34 cellular contexts compared by ENCODE assay signal in the genomic region with DNA sequence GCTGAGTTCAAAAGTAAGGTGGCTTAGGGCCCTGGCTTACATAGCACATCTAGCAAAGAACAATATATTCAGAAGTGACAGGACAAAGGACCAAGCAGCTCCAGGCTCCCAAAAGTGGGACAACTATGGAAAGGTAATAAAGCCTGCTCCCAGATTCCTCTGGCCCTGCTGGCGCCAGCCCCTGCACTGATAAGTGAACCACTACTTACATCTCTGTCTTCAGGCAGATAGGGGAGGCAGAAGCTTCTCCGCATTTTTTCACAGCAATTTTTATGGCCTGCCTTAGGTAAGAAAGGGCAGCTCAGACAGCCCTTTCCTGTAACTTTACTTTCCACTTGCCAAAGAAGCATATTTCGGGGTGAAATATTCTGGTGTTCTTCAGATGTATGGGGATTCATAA.
"Had no signal": no experiment of that assay in that cellular context is flagged by ENCODE, and none has a peak within 500 bp of the region (broad histone marks: within the 10 kb centered on the region; RNA-seq: fewer than 3 reads in every experiment).

No MANE protein-coding gene starts in this region.

- H3K27me3 Mint-ChIP-seq: activated B cell treated with CpG ODN at 0.5 μM for 24 hours; activated CD4-positive, alpha-beta memory T cell treated with anti-CD3 and anti-CD28 coated beads for 36 hours; activated CD4-positive, alpha-beta T cell treated with anti-CD3 and anti-CD28 coated beads, Interleukin-2, amount 10 ng/mL, durations not matched to agents 24 days and 14 days; activated CD8-positive, alpha-beta T cell treated with anti-CD3 and anti-CD28 coated beads for 36 hours; activated T-helper 17 cell treated with anti-CD3 and anti-CD28 coated beads, Interleukin-2, amount 50 U/mL, for 72 hours had no signal

- DNase-seq: activated B cell treated with CpG ODN at 0.5 μM for 24 hours; activated CD4-positive, alpha-beta memory T cell treated with anti-CD3 and anti-CD28 coated beads for 36 hours; activated CD4-positive, alpha-beta T cell treated with anti-CD3 and anti-CD28 coated beads for 4 hours; activated CD4-positive, alpha-beta T cell treated with anti-CD3 and anti-CD28 coated beads, Interleukin-2, amount 10 ng/mL, durations not matched to agents 24 days and 14 days; activated CD4-positive, alpha-beta T cell treated with anti-CD3 and anti-CD28 coated beads, Interleukin-2, amount 50 U/mL, for 1 hour; activated CD4-positive, alpha-beta T cell treated with anti-CD3 and anti-CD28 coated beads, Interleukin-2, amount 50 U/mL, for 4 hours; activated CD4-positive, CD25-positive, alpha-beta regulatory T cell treated with anti-CD3 and anti-CD28 coated beads, Interleukin-2, amount 50 U/mL, for 72 hours; activated CD8-positive, alpha-beta memory T cell treated with anti-CD3 and anti-CD28 coated beads, Interleukin-2, amount 50 U/mL, for 4 hours; activated CD8-positive, alpha-beta T cell treated with anti-CD3 and anti-CD28 coated beads for 36 hours; activated effector memory CD4-positive, alpha-beta T cell treated with anti-CD3 and anti-CD28 coated beads, Interleukin-2, amount 50 U/mL, for 16 hours; activated gamma-delta T cell treated with Interleukin-2 at 50 U/mL for 16 hours; activated naive CD4-positive, alpha-beta T cell; activated naive CD4-positive, alpha-beta T cell treated with anti-CD3 and anti-CD28 coated beads for 36 hours; activated naive CD4-positive, alpha-beta T cell treated with anti-CD3 and anti-CD28 coated beads, Interleukin-2, amount 50 U/mL, for 16 hours; activated naive CD8-positive, alpha-beta T cell treated with anti-CD3 and anti-CD28 coated beads for 36 hours; activated T-cell treated with anti-CD3 and anti-CD28 coated beads for 4 hours; activated T-cell treated with anti-CD3 and anti-CD28 coated beads, Interleukin-2, amount 50 U/mL, for 1 hour; activated T-cell treated with anti-CD3 and anti-CD28 coated beads, Interleukin-2, amount 50 U/mL, for 4 hours; activated T-cell treated with anti-CD3 and anti-CD28 coated beads, Interleukin-2, amount 50 U/mL, for 72 hours; adrenal gland; amniotic stem cell; aorta; body of pancreas; brain microvascular endothelial cell; central memory CD4-positive, alpha-beta T cell; T-helper 1 cell; T-helper 2 cell; T-helper 9 cell had no signal

- H3K4me1 Mint-ChIP-seq: activated B cell treated with CpG ODN at 0.5 μM for 24 hours; activated CD4-positive, alpha-beta T cell treated with anti-CD3 and anti-CD28 coated beads, Interleukin-2, amount 10 ng/mL, durations not matched to agents 24 days and 14 days; activated naive CD8-positive, alpha-beta T cell treated with anti-CD3 and anti-CD28 coated beads for 36 hours; activated T-helper 17 cell treated with anti-CD3 and anti-CD28 coated beads, Interleukin-2, amount 50 U/mL, for 72 hours had no signal

- H3K9me3 Mint-ChIP-seq: activated B cell treated with CpG ODN at 0.5 μM for 24 hours; activated CD4-positive, alpha-beta memory T cell treated with anti-CD3 and anti-CD28 coated beads for 36 hours; activated CD4-positive, alpha-beta T cell treated with anti-CD3 and anti-CD28 coated beads, Interleukin-2, amount 10 ng/mL, durations not matched to agents 24 days and 14 days; activated CD8-positive, alpha-beta T cell treated with anti-CD3 and anti-CD28 coated beads for 36 hours; activated naive CD4-positive, alpha-beta T cell treated with anti-CD3 and anti-CD28 coated beads for 36 hours; activated naive CD8-positive, alpha-beta T cell treated with anti-CD3 and anti-CD28 coated beads for 36 hours; activated T-cell treated with anti-CD3 and anti-CD28 coated beads, Interleukin-2, amount 50 U/mL, for 72 hours; activated T-helper 1 cell treated with anti-CD3 and anti-CD28 coated beads, Interleukin-12 subunit alpha, Interleukin-12 subunit beta, Interleukin-2, Interleukin-4 antibody, amounts not matched to agents 30 ng/mL and 10 ng/mL and 1 ng/mL, durations not matched to agents 14 hours and 24 hours and 36 hours; activated T-helper 17 cell treated with anti-CD3 and anti-CD28 coated beads, Interleukin-2, amount 50 U/mL, for 72 hours; T-helper 1 cell treated with Interleukin-12 subunit alpha and Interleukin-12 subunit beta and Interleukin-4 antibody, amounts not matched to agents 30 μg/mL and 1 μg/mL, for 36 hours; T-helper 2 cell treated with Interferon-gamma antibody and Interleukin-4, amounts not matched to agents 5 μg/mL and 100 μg/mL, for 36 hours had no signal

- H3K36me3 Mint-ChIP-seq: activated CD4-positive, alpha-beta memory T cell treated with anti-CD3 and anti-CD28 coated beads for 36 hours; activated naive CD8-positive, alpha-beta T cell treated with anti-CD3 and anti-CD28 coated beads for 36 hours had no signal

- H3K27ac Mint-ChIP-seq: activated B cell treated with CpG ODN at 0.5 μM for 24 hours; activated CD4-positive, alpha-beta memory T cell treated with anti-CD3 and anti-CD28 coated beads for 36 hours; activated CD4-positive, alpha-beta T cell treated with anti-CD3 and anti-CD28 coated beads, Interleukin-2, amount 10 ng/mL, durations not matched to agents 24 days and 14 days; activated CD8-positive, alpha-beta T cell treated with anti-CD3 and anti-CD28 coated beads for 36 hours; activated naive CD4-positive, alpha-beta T cell treated with anti-CD3 and anti-CD28 coated beads for 36 hours; activated naive CD4-positive, alpha-beta T cell treated with anti-CD3 and anti-CD28 coated beads, Interleukin-2, amount 50 U/mL, for 72 hours; activated naive CD8-positive, alpha-beta T cell treated with anti-CD3 and anti-CD28 coated beads for 36 hours; activated T-cell treated with anti-CD3 and anti-CD28 coated beads, Interleukin-2, amount 50 U/mL, for 72 hours; activated T-helper 1 cell treated with anti-CD3 and anti-CD28 coated beads, Interleukin-12 subunit alpha, Interleukin-12 subunit beta, Interleukin-2, Interleukin-4 antibody, amounts not matched to agents 30 ng/mL and 10 ng/mL and 1 ng/mL, durations not matched to agents 14 hours and 24 hours and 36 hours; activated T-helper 17 cell treated with anti-CD3 and anti-CD28 coated beads, Interleukin-2, amount 50 U/mL, for 72 hours; T-helper 1 cell treated with Interleukin-12 subunit alpha and Interleukin-12 subunit beta and Interleukin-4 antibody, amounts not matched to agents 30 μg/mL and 1 μg/mL, for 36 hours; T-helper 2 cell treated with Interferon-gamma antibody and Interleukin-4, amounts not matched to agents 5 μg/mL and 100 μg/mL, for 36 hours had no signal

- H3K4me3 Mint-ChIP-seq: activated B cell treated with CpG ODN at 0.5 μM for 24 hours; activated CD4-positive, alpha-beta memory T cell treated with anti-CD3 and anti-CD28 coated beads for 36 hours; activated CD4-positive, alpha-beta T cell treated with anti-CD3 and anti-CD28 coated beads, Interleukin-2, amount 10 ng/mL, durations not matched to agents 24 days and 14 days; activated CD8-positive, alpha-beta T cell treated with anti-CD3 and anti-CD28 coated beads for 36 hours; activated naive CD4-positive, alpha-beta T cell treated with anti-CD3 and anti-CD28 coated beads for 36 hours; activated naive CD8-positive, alpha-beta T cell treated with anti-CD3 and anti-CD28 coated beads for 36 hours; activated T-cell treated with anti-CD3 and anti-CD28 coated beads, Interleukin-2, amount 50 U/mL, for 4 hours; activated T-cell treated with anti-CD3 and anti-CD28 coated beads, Interleukin-2, amount 50 U/mL, for 72 hours; activated T-helper 1 cell treated with anti-CD3 and anti-CD28 coated beads, Interleukin-12 subunit alpha, Interleukin-12 subunit beta, Interleukin-2, Interleukin-4 antibody, amounts not matched to agents 30 ng/mL and 10 ng/mL and 1 ng/mL, durations not matched to agents 14 hours and 24 hours and 36 hours; activated T-helper 17 cell treated with anti-CD3 and anti-CD28 coated beads, Interleukin-2, amount 50 U/mL, for 72 hours; T-helper 1 cell treated with Interleukin-12 subunit alpha and Interleukin-12 subunit beta and Interleukin-4 antibody, amounts not matched to agents 30 μg/mL and 1 μg/mL, for 36 hours; T-helper 2 cell treated with Interferon-gamma antibody and Interleukin-4, amounts not matched to agents 5 μg/mL and 100 μg/mL, for 36 hours had no signal

- H3K4me3 ChIP-seq: adrenal gland, body of pancreas, breast epithelium had no signal
